ENCODE assay signal across 9 cellular contexts in the genomic region with DNA sequence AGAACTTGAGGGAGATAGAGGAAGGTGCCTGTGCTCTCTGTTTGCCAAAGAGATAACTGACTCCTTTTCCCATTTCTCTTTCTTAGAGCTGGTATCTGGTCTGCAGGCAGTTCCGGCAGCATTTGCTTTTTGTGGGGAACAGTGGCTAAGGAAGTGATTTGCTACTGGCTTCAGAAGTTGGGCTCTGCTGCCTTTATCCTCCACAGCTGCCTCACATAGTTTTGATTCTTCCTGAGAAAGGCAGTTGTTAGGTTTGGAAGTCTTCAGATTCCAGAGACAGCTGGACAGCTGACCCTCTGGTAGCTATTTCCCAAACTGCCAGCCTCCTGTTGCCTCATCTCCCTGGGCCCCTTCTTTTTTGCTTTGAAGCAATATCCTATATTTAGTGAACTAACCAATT.
DNase-seq lines count a peak whose midpoint lies in the region; TF ChIP-seq lines count a peak whose summit lies in the region.
"Had no signal": no experiment of that assay in that cellular context is flagged by ENCODE, and none has a peak within 500 bp of the region (broad histone marks: within the 10 kb centered on the region; RNA-seq: fewer than 3 reads in every experiment).

No MANE protein-coding gene starts in this region.

- intact Hi-C loops in left ventricle myocardium inferior (cut with micrococcal nuclease), result no loop called here
- intact Hi-C loops in sigmoid colon (cut with DNase I), result no loop called here

- no peak overlapping the region for H3K23ac ChIP-seq in H9 (ENCODE audit: insufficient read length, low read depth, low read length)

- no peak overlapping the region for H3T11ph ChIP-seq in H9 (ENCODE audit: low read length)

- no peaks in the 10 kb centered on the region for H4K20me1 ChIP-seq in H9 (ENCODE audit: control insufficient read depth, insufficient read depth, insufficient read length)

- H3K4me3 Mint-ChIP-seq in H9, result peak overlapping the region in 1 of 2 experiments; percentile 17; a peak in 1 of 5 replicates
- H3K4me3 Mint-ChIP-seq in brain, result peak overlapping the region in 1 of 5 experiments; percentile 22

- no CpG with 5 or more reads among the region's 1 CpG for WGBS in H9 (ENCODE audit: extremely low coverage, insufficient read length, low lambda C conversion rate)
- 74 to 76% methylated on average over 1 of the region's 1 CpG for whole genome bisulfite sequencing in sigmoid colon, 2 donors

- no peak overlapping the region for H3K4ac ChIP-seq in H9 (ENCODE audit: low read depth, low read length)

- peaks cover 19% of the 10 kb centered on the region; the same call in 1 of the 2 replicates for H3K79me2 ChIP-seq in H9 (ENCODE audit: insufficient read depth, low read length)

- H3K4me3 ChIP-seq in left ventricle myocardium inferior, result no peak overlapping the region
- no peak overlapping the region for H3K4me3 ChIP-seq in sigmoid colon
- H3K4me3 ChIP-seq: tibial nerve had no signal

- no peak overlapping the region for H2BK15ac ChIP-seq in H9 (ENCODE audit: low read depth, low read length)

- H3K4me2 ChIP-seq in H9 (ENCODE audit: insufficient read depth, insufficient read length, low read length), result no peak overlapping the region

- H2BK5ac ChIP-seq in H9 (ENCODE audit: insufficient read length, low read length), result no peak overlapping the region

- peaks cover 7% of the 10 kb centered on the region for H3K79me1 ChIP-seq in H9 (ENCODE audit: insufficient read depth, low read depth, low read length, poor library complexity, severe bottlenecking)

- H3K4me1 ChIP-seq in H9 (ENCODE audit: insufficient read depth, low read length) (peaks cover 15% of the 10 kb centered on the region), left ventricle myocardium inferior (peaks cover 31% of the 10 kb centered on the region), sigmoid colon (peaks cover 0 to 72% (median 58%) of the 10 kb centered on the region in 4 donors)

- no peak overlapping the region for H4K8ac ChIP-seq in H9 (replicated peaks; ENCODE audit: insufficient read length, low read depth, low read length)

- TF ChIP-seq CTCF in H9 (conservative IDR thresholded peaks at IDR 0.05) (no peak), brain (conservative IDR thresholded peaks at IDR 0.05) (no peak), left ventricle myocardium inferior (IDR thresholded peaks at IDR 0.05; ENCODE audit: borderline replicate concordance) (no peak), sigmoid colon (IDR thresholded peaks at IDR 0.05) (no peak)

- no peak overlapping the region for H2BK20ac ChIP-seq in H9 (ENCODE audit: low read depth, low read length, poor library complexity, severe bottlenecking)

- DNase-seq in H9 (peak; percentile 76), left ventricle myocardium inferior (no peak), sigmoid colon (no peak), HUDEP-2 (lab: John Stamatoyannopoulos, UW; ENCODE audit: unreplicated experiment in 76 of 76) (no peak), HK-2 (ENCODE audit: unreplicated experiment) (no peak), NCI-H2171 (lab: John Stamatoyannopoulos, UW) (no peak), T-helper 9 cell (no peak)

- no peak overlapping the region for H3K18ac ChIP-seq in H9 (ENCODE audit: insufficient read length, low read depth, low read length)

- H3K27ac Mint-ChIP-seq in H9 (peak overlapping the region; percentile 91 to 97 (median 94); a peak in 6 of 7 replicates), brain (peak overlapping the region in 4 of 5 experiments; percentile 4 to 71 (median 43))

- no peak overlapping the region for H2AK5ac ChIP-seq in H9 (ENCODE audit: insufficient read length, low read length)

- no peak overlapping the region for H4K5ac ChIP-seq in H9 (ENCODE audit: insufficient read length, low read depth, low read length)

- H3K36me3 ChIP-seq in left ventricle myocardium inferior (no peaks in the 10 kb centered on the region), sigmoid colon (no peaks in the 10 kb centered on the region)
- H3K36me3 ChIP-seq: tibial nerve had no signal

- H3K56ac ChIP-seq in H9 (ENCODE audit: insufficient read length, low read depth, low read length), result no peak overlapping the region

- no peak overlapping the region for H4K91ac ChIP-seq in H9 (ENCODE audit: insufficient read length, low read depth, low read length)

- H2BK12ac ChIP-seq in H9 (ENCODE audit: insufficient read length, low read depth, low read length), result no peak overlapping the region

- TF ChIP-seq POLR2A in sigmoid colon (IDR thresholded peaks at IDR 0.05), result no peak

- no peaks in the 10 kb centered on the region for H3K23me2 ChIP-seq in H9 (ENCODE audit: insufficient read length, low read depth, low read length, poor library complexity, severe bottlenecking)

- H3K9me3 Mint-ChIP-seq in H9, result no peaks in the 10 kb centered on the region
- no peaks in the 10 kb centered on the region for H3K9me3 Mint-ChIP-seq in brain

- H3K4me1 Mint-ChIP-seq in H9 (peaks cover 43 to 55% of the 10 kb centered on the region in 2 experiments), brain (peaks cover 45% of the 10 kb centered on the region)

- H3K27me3 ChIP-seq in H9 (ENCODE audit: insufficient read depth, low read length) (no peaks in the 10 kb centered on the region), left ventricle myocardium inferior (ENCODE audit: low read depth) (no peaks in the 10 kb centered on the region), sigmoid colon (no peaks in the 10 kb centered on the region)
- H3K27me3 ChIP-seq: tibial nerve had no signal

- H2BK120ac ChIP-seq in H9 (ENCODE audit: low read depth, low read length, poor library complexity, severe bottlenecking), result no peak overlapping the region

- no peaks in the 10 kb centered on the region for H3K9me3 ChIP-seq in H9 (ENCODE audit: control insufficient read depth, low read depth, low read length)
- no peaks in the 10 kb centered on the region for H3K9me3 ChIP-seq in left ventricle myocardium inferior (replicated peaks)
- H3K9me3 ChIP-seq in sigmoid colon, result no peaks in the 10 kb centered on the region
- H3K9me3 ChIP-seq: tibial nerve had no signal

- H3K36me3 Mint-ChIP-seq in H9 (ENCODE audit: insufficient read depth in 1 of 3, low read depth in 3 of 3) (peaks cover 0 to 10% (median 4%) of the 10 kb centered on the region in 3 experiments; a peak in 3 of 7 replicates), brain (peaks cover 42% of the 10 kb centered on the region)

- TF ChIP-seq EP300 in sigmoid colon (IDR thresholded peaks at IDR 0.05), result no peak

- no peak overlapping the region for H3K9ac ChIP-seq in H9 (ENCODE audit: extremely low read depth, insufficient read length, low read length)

- no peak overlapping the region for H2AFZ ChIP-seq in H9 (ENCODE audit: low read length)

- peak overlapping the region; percentile 96 for H3K27ac ChIP-seq in H9 (ENCODE audit: insufficient read length, low read depth, low read length)
- H3K27ac ChIP-seq in left ventricle myocardium inferior (replicated peaks), result peak overlapping the region; percentile 13
- peak overlapping the region; percentile 62 to 82 (median 71) for H3K27ac ChIP-seq in sigmoid colon
- H3K27ac ChIP-seq: tibial nerve had no signal

- no peak overlapping the region for H3K14ac ChIP-seq in H9 (ENCODE audit: insufficient read depth, low read length)

- H3K27me3 Mint-ChIP-seq in H9 (ENCODE audit: low read depth) (no peaks in the 10 kb centered on the region), brain (no peaks in the 10 kb centered on the region)

Comparison
In these comparisons a context has a peak if more than half of its experiments do, and no peak if none do; other contexts are left out.
1. H3K27ac ChIP-seq: peak in every context shown above with its lines; median percentile 96 in H9; 71 in sigmoid colon; 13 in left ventricle myocardium inferior.